Comparison of ENCODE assay signal across 9 cellular contexts in the genomic region with DNA sequence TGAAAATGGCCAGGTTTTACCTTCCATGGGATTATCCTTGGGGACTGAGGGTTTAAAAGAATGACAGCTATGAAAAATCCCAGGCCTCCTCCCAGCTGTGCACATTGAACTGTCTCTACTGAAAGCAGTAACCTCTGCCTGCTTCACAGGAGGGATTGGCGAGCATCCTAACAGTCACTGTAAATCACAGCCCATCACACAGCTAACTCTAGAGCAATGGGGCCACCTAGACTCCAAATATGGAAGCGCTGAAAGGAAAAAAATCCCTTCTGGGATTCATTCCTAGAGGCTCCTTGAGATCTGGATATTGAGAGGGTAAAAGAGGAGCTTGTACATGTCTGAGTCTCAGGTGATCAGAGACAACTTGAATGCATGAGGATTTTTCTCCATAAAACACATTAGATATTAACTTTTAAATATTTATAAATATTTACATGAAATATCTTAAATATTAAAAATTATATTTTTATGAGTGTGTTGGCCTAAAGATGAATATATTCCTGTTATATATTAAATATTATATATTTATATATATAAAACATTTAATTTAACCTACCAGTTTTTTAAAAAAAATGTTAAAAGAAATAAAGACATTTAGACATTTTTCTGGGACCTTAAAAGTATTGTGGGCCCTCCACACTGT.
DNase-seq lines count a peak whose midpoint lies in the region; ATAC-seq lines count a peak whose summit lies in the region.
"Had no signal": no experiment of that assay in that cellular context is flagged by ENCODE, and none has a peak within 500 bp of the region (broad histone marks: within the 10 kb centered on the region; RNA-seq: fewer than 3 reads in every experiment).

No MANE protein-coding gene starts in this region.

- ATAC-seq in GM18502 (IDR thresholded peaks at IDR 0.05; ENCODE audit: poor library complexity, unreplicated experiment), result no peak
- no peak for ATAC-seq in HG03571 (IDR thresholded peaks at IDR 0.05; ENCODE audit: unreplicated experiment)

- DNase-seq in DMS53 treated with DMSO at 0.1 percent for 48 hours (lab: John Stamatoyannopoulos, UW; ENCODE audit: unreplicated experiment) (peak; percentile 24), NCI-H1105 (lab: John Stamatoyannopoulos, UW) (peak; percentile 41), amniotic epithelial cell (ENCODE audit: low read depth) (peak; percentile 52), kidney tubule cell (ENCODE audit: low spot score) (peak; percentile 63), NCI-H1048 (lab: John Stamatoyannopoulos, UW) (no peak)
- no peak for DNase-seq in activated T-cell treated with anti-CD3 and anti-CD28 coated beads, Interleukin-2, amount 50 U/mL, for 48 hours
- DNase-seq: naive B cell had no signal

Comparison
In these comparisons a context has a peak if more than half of its experiments do, and no peak if none do; other contexts are left out.
1. DNase-seq: peak in DMS53 treated with DMSO at 0.1 percent for 48 hours (single experiment), NCI-H1105 (single experiment), amniotic epithelial cell (single experiment) and kidney tubule cell (single experiment); none in NCI-H1048 (single experiment) and activated T-cell treated with anti-CD3 and anti-CD28 coated beads, Interleukin-2, amount 50 U/mL, for 48 hours (0 of 2).